Comparison of ENCODE assay signal across 16 cellular contexts in the genomic region with DNA sequence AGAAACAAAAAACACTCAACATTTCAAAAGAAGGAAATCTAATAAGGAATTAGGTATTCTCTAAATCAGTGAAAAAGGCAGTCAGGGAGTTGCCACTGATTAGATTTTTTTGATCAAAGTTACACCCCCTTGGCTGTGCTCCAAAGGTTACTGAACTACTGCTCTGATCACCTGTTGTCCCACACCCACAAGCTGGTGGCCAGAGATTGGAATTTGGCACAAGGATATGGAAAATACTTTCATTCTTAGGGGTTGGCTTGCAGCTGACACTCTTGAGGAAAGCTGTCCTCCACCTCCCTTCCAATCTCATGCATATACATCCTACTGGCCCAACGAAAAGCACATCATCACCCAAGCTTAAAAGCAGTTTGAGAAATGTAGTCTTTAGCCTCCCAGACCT.
"Had no signal": no experiment of that assay in that cellular context is flagged by ENCODE, and none has a peak within 500 bp of the region (broad histone marks: within the 10 kb centered on the region; RNA-seq: fewer than 3 reads in every experiment).

No MANE protein-coding gene starts in this region.

- H3K9me3 ChIP-seq: breast epithelium, ovary, tibial nerve had no signal

- H3K27me3 ChIP-seq: breast epithelium, neural progenitor cell, ovary, tibial nerve had no signal

- H3K27ac ChIP-seq: breast epithelium, epithelial cell of prostate, neural progenitor cell, ovary, tibial nerve had no signal

- H3K9ac ChIP-seq: neural progenitor cell had no signal

- H3K4me3 ChIP-seq: breast epithelium, lung, neural progenitor cell, ovary, tibial nerve had no signal

- H3K36me3 ChIP-seq: breast epithelium, neural progenitor cell, ovary, tibial nerve had no signal

- H2AFZ ChIP-seq: neural progenitor cell had no signal

- H3K4me1 ChIP-seq: breast epithelium, tibial nerve had no signal

- H3K4me2 ChIP-seq: neural progenitor cell had no signal

- DNase-seq: activated CD4-positive, alpha-beta T cell treated with anti-CD3 and anti-CD28 coated beads, Interleukin-2, amount 10 ng/mL, durations not matched to agents 7 days and 5 days; activated naive CD4-positive, alpha-beta T cell; activated naive CD8-positive, alpha-beta T cell treated with anti-CD3 and anti-CD28 coated beads, Interleukin-2, amount 10 ng/mL, durations not matched to agents 7 days and 5 days; activated T-cell treated with anti-CD3 and anti-CD28 coated beads for 4 hours; foreskin melanocyte; kidney glomerular epithelial cell; naive B cell; ovary; stimulated activated CD4-positive, alpha-beta T cell treated with anti-CD3 and anti-CD28 coated beads, Interleukin-15, amount 100 ng/mL, for 24 hours; stimulated activated CD4-positive, alpha-beta T cell treated with anti-CD3 and anti-CD28 coated beads, Interleukin-4, amount 100 ng/mL, for 1 hour; stimulated activated naive CD4-positive, alpha-beta T cell had no signal
